14 cellular contexts compared by ENCODE assay signal in genomic region chr14:25122843-25123242, GRCh38.
DNase-seq lines count a peak whose midpoint lies in the region; ATAC-seq, FAIRE-seq and TF ChIP-seq lines count a peak whose summit lies in the region.
"Had no signal": no experiment of that assay in that cellular context is flagged by ENCODE, and none has a peak within 500 bp of the region (broad histone marks: within the 10 kb centered on the region; RNA-seq: fewer than 3 reads in every experiment).

No MANE protein-coding gene starts in this region.

- H3K27ac ChIP-seq in GM12878 (ENCODE audit: control insufficient read depth, insufficient read depth) (no peak overlapping the region), gastrocnemius medialis (no peak overlapping the region)
- H3K27ac ChIP-seq: HL-60 had no signal

- TF ChIP-seq RAD21 in GM12878 (IDR thresholded peaks at IDR 0.05; ENCODE audit: insufficient read depth, low read depth, low read length) = no peak

- no TSS peak for BruUV-seq in GM12878 (replicated peaks; lab: Mats Ljungman, UMichigan)

- CTCF ChIA-PET in GM12878 (lab: Yijun Ruan, JAX) = interaction anchor here (1.0 to 3.5 kb wide), 5 partner anchors 10 to 317 kb away, joined by 3 to 22 read pairs (median 3); no protein-coding TSS in a partner anchor

- H3K9me3 ChIP-seq in GM12878 (replicated peaks; ENCODE audit: control insufficient read depth, insufficient read depth, low read length) = no peaks in the 10 kb centered on the region
- H3K9me3 ChIP-seq in skeletal muscle satellite cell (replicated peaks; ENCODE audit: low read length) = no peaks in the 10 kb centered on the region
- no peaks in the 10 kb centered on the region for H3K9me3 ChIP-seq in gastrocnemius medialis

- no peak overlapping the region for H3K4me2 ChIP-seq in GM12878 (ENCODE audit: control insufficient read depth, insufficient read depth)
- peak overlapping the region; percentile 48 for H3K4me2 ChIP-seq in skeletal muscle satellite cell (ENCODE audit: low read length)

- WGBS in GM12878 (ENCODE audit: insufficient coverage, insufficient replicate concordance, low lambda C conversion rate, missing lambda C conversion rate) = 2% methylated on average over 3 of the region's 3 CpGs

- TF ChIP-seq POLR2A in GM12878 (IDR thresholded peaks at IDR 0.05; ENCODE audit: low read depth, low read length) (no peak), gastrocnemius medialis (IDR thresholded peaks at IDR 0.05) (no peak)

- intact Hi-C loops in GM12878 (cut with micrococcal nuclease; ENCODE audit: unreplicated experiment) = no loop called here
- intact Hi-C loops in sciatic nerve (cut with DNase I) = no loop called here
- intact Hi-C loops in gastrocnemius medialis (cut with DNase I; ENCODE audit: low total_unique reads) = no loop called here

- POLR2A ChIA-PET in GM12878 (lab: Charles Lee) = interaction anchor here (0.6 kb wide), 1 partner anchor 324 kb away, joined by 3 read pairs; no protein-coding TSS in a partner anchor

- RAD21 ChIA-PET in GM12878 (lab: Charles Lee; ENCODE audit: unreplicated experiment) = interaction anchor here (0.6 to 1.0 kb wide), 4 partner anchors 9 to 137 kb away, joined by 3 to 6 read pairs (median 3); no protein-coding TSS in a partner anchor

- H3K9ac ChIP-seq in GM12878 (ENCODE audit: control insufficient read depth, insufficient read depth, low read length) (no peak overlapping the region), skeletal muscle satellite cell (ENCODE audit: low read depth, low read length) (peak overlapping the region; percentile 46)

- TF ChIP-seq CTCF in GM12878 (IDR thresholded peaks at IDR 0.05 in 2 of 3, conservative IDR thresholded peaks at IDR 0.05 in 1 of 3; ENCODE audit: control insufficient read depth in 2 of 3, extremely low read depth in 1 of 3, insufficient read depth in 1 of 3, low read depth in 3 of 3, low read length in 3 of 3) (no peak), gastrocnemius medialis (IDR thresholded peaks at IDR 0.05 in 4 of 5, conservative IDR thresholded peaks at IDR 0.05 in 1 of 5) (no peak)

- H2AFZ ChIP-seq in GM12878 (ENCODE audit: control insufficient read depth, low read depth, low read length) = no peak overlapping the region

- no peak for FAIRE-seq in GM12878 (lab: Jason Lieb, UNC)

- no peaks in the 10 kb centered on the region for H3K36me3 ChIP-seq in GM12878 (ENCODE audit: control insufficient read depth in 2 of 2, insufficient read depth in 2 of 2, low read length in 1 of 2)
- H3K36me3 ChIP-seq in skeletal muscle satellite cell (ENCODE audit: insufficient read depth, low read length) = no peaks in the 10 kb centered on the region
- H3K36me3 ChIP-seq in gastrocnemius medialis = no peaks in the 10 kb centered on the region

- no peaks in the 10 kb centered on the region for H4K20me1 ChIP-seq in GM12878 (ENCODE audit: control insufficient read depth, insufficient read depth)

- H3K27me3 ChIP-seq in GM12878 (replicated peaks in 1 of 2; ENCODE audit: control insufficient read depth in 2 of 2, insufficient read depth in 2 of 2, low read length in 1 of 2) = no peaks in the 10 kb centered on the region
- no peaks in the 10 kb centered on the region for H3K27me3 ChIP-seq in skeletal muscle satellite cell (ENCODE audit: control insufficient read depth, insufficient read depth, low read length)
- no peaks in the 10 kb centered on the region for H3K27me3 ChIP-seq in gastrocnemius medialis

- H3K79me2 ChIP-seq in GM12878 (ENCODE audit: control insufficient read depth, insufficient read depth, low read length) = no peaks in the 10 kb centered on the region

- SMC1A ChIA-PET in GM12878 (lab: Charles Lee; ENCODE audit: uncharacterized antibody, unreplicated experiment) = interaction anchor here (1.0 to 2.1 kb wide), 5 partner anchors 9 to 170 kb away, joined by 3 to 13 read pairs (median 3); no protein-coding TSS in a partner anchor

- no peaks in the 10 kb centered on the region for H3K4me1 ChIP-seq in GM12878 (ENCODE audit: control insufficient read depth, insufficient read depth, low read length)
- peaks cover 25% of the 10 kb centered on the region for H3K4me1 ChIP-seq in skeletal muscle satellite cell (ENCODE audit: control insufficient read depth, insufficient read depth, low read length)
- no peaks in the 10 kb centered on the region for H3K4me1 ChIP-seq in gastrocnemius medialis

- in situ Hi-C loops in GM12878 (cut with MboI) = no loop called here
- in situ Hi-C loops in gastrocnemius medialis (cut with MboI; ENCODE audit: low sequenced_read_pairs in 4 of 4) = no loop called here

- no peak for TF ChIP-seq EP300 in GM12878 (IDR thresholded peaks at IDR 0.05; ENCODE audit: borderline replicate concordance in 1 of 2, control insufficient read depth in 1 of 2, low read depth in 2 of 2, low read length in 2 of 2)

- DNase-seq in GM12878 (ENCODE audit: low read depth, low spot score) (no peak), NCI-H524 treated with DMSO at 0.1 percent for 48 hours (lab: John Stamatoyannopoulos, UW) (no peak), sciatic nerve (ENCODE audit: low spot score) (no peak), gastrocnemius medialis (no peak)
- DNase-seq: CD4-positive, CD25-positive, alpha-beta regulatory T cell; GOT3; NCI-H187 treated with DMSO at 0.1 percent for 48 hours; NK-92 treated with Interleukin-12 subunit alpha and Interleukin-12 subunit beta, amount 100 ng/mL, for 24 hours; OCI-M1; SIG-M5 had no signal

- ATAC-seq in GM19463 (IDR thresholded peaks at IDR 0.05; ENCODE audit: unreplicated experiment) = peak; percentile 64
- ATAC-seq in HG02870 (IDR thresholded peaks at IDR 0.05; ENCODE audit: unreplicated experiment) = peak; percentile 76
- ATAC-seq in GM12878 = peak; percentile 64
- ATAC-seq in sciatic nerve = no peak
- no peak for ATAC-seq in gastrocnemius medialis

- H3K4me3 ChIP-seq in GM12878 = no peak overlapping the region
- no peak overlapping the region for H3K4me3 ChIP-seq in skeletal muscle satellite cell (ENCODE audit: low read length)
- H3K4me3 ChIP-seq in gastrocnemius medialis = no peak overlapping the region

TF ChIP-seq in GM12878, 131 proteins besides CTCF, POLR2A, EP300 and RAD21:
- TF ChIP-seq ZBTB40 (IDR thresholded peaks at IDR 0.05; ENCODE audit: borderline replicate concordance) (no peak), MTA3 (IDR thresholded peaks at IDR 0.05; ENCODE audit: borderline replicate concordance, low read length) (no peak), POLR2AphosphoS5 (IDR thresholded peaks at IDR 0.05; ENCODE audit: low read length) (no peak), CHD4 (IDR thresholded peaks at IDR 0.05) (no peak), RBBP5 (conservative IDR thresholded peaks at IDR 0.05) (no peak), SMAD5 (IDR thresholded peaks at IDR 0.05; ENCODE audit: low read depth) (no peak), HDGF (IDR thresholded peaks at IDR 0.05) (no peak)

Comparison
In these comparisons a context has a peak if more than half of its experiments do, and no peak if none do; other contexts are left out.
1. ATAC-seq: peak in GM19463 (single experiment), HG02870 (single experiment) and GM12878 (single experiment); none in sciatic nerve (single experiment) and gastrocnemius medialis (0 of 2).